In genomic region chr22:19067696-19068348, GRCh38 we compare ENCODE assay signal across 22 cellular contexts.
"Had no signal": no experiment of that assay in that cellular context is flagged by ENCODE, and none has a peak within 500 bp of the region (broad histone marks: within the 10 kb centered on the region; RNA-seq: fewer than 3 reads in every experiment).

No MANE protein-coding gene starts in this region.

- H3K4me3 ChIP-seq: ascending aorta, heart right ventricle, pancreas, psoas muscle, tibial artery had no signal

- H3K4me3 Mint-ChIP-seq: activated B cell treated with CpG ODN at 0.5 μM for 24 hours; activated T-cell treated with anti-CD3 and anti-CD28 coated beads, Interleukin-2, amount 50 U/mL, for 24 hours; activated T-helper 17 cell treated with anti-CD3 and anti-CD28 coated beads, Interleukin-2, amount 50 U/mL, for 72 hours; natural killer cell; stimulated activated naive CD8-positive, alpha-beta T cell treated with anti-CD3 and anti-CD28 coated beads, Interleukin-15, amount 100 ng/mL, for 72 hours; T-helper 1 cell treated with Interleukin-12 subunit alpha and Interleukin-12 subunit beta and Interleukin-4 antibody, amounts not matched to agents 30 μg/mL and 1 μg/mL, for 36 hours had no signal

- H3K4me1 Mint-ChIP-seq: activated T-helper 17 cell treated with anti-CD3 and anti-CD28 coated beads, Interleukin-2, amount 50 U/mL, for 72 hours had no signal

- H3K9me3 Mint-ChIP-seq: activated B cell treated with CpG ODN at 0.5 μM for 24 hours; activated naive CD4-positive, alpha-beta T cell treated with anti-CD3 and anti-CD28 coated beads, Interleukin-2, amount 50 U/mL, for 72 hours; activated T-cell treated with anti-CD3 and anti-CD28 coated beads, Interleukin-2, amount 50 U/mL, for 24 hours; activated T-helper 17 cell treated with anti-CD3 and anti-CD28 coated beads, Interleukin-2, amount 50 U/mL, for 72 hours; natural killer cell; stimulated activated naive CD8-positive, alpha-beta T cell treated with anti-CD3 and anti-CD28 coated beads, Interleukin-15, amount 100 ng/mL, for 72 hours; T-helper 1 cell treated with Interleukin-12 subunit alpha and Interleukin-12 subunit beta and Interleukin-4 antibody, amounts not matched to agents 30 μg/mL and 1 μg/mL, for 36 hours had no signal

- ATAC-seq: activated naive CD4-positive, alpha-beta T cell treated with anti-CD3 and anti-CD28 coated beads, Interleukin-2, amount 50 U/mL, for 72 hours; activated T-helper 17 cell treated with anti-CD3 and anti-CD28 coated beads, Interleukin-2, amount 50 U/mL, for 72 hours; heart right ventricle; left lobe of liver; natural killer cell; pancreas; right cardiac atrium; stimulated activated naive CD8-positive, alpha-beta T cell treated with anti-CD3 and anti-CD28 coated beads, Interleukin-15, amount 100 ng/mL, for 72 hours had no signal

- H3K27me3 ChIP-seq: ascending aorta, brain microvascular endothelial cell, heart right ventricle, pancreas, tibial artery had no signal

- H3K4me1 ChIP-seq: ascending aorta had no signal

- DNase-seq: activated B cell treated with CpG ODN at 0.5 μM for 24 hours; activated CD4-positive, alpha-beta T cell treated with anti-CD3 and anti-CD28 coated beads for 4 hours; activated CD4-positive, alpha-beta T cell treated with anti-CD3 and anti-CD28 coated beads, Interleukin-2, amount 50 U/mL, for 48 hours; activated T-cell treated with anti-CD3 and anti-CD28 coated beads, Interleukin-2, amount 50 U/mL, for 24 hours; brain microvascular endothelial cell; caudate nucleus; heart right ventricle; kidney; midbrain; natural killer cell; psoas muscle; right cardiac atrium; stimulated activated CD4-positive, alpha-beta T cell treated with anti-CD3 and anti-CD28 coated beads, Interleukin-12 subunit alpha, Interleukin-12 subunit beta, amount 100 ng/mL, for 4 hours; stimulated activated naive CD8-positive, alpha-beta T cell treated with anti-CD3 and anti-CD28 coated beads, Interleukin-15, amount 100 ng/mL, for 72 hours; T1000 had no signal

- H3K27me3 Mint-ChIP-seq: activated B cell treated with CpG ODN at 0.5 μM for 24 hours; activated T-cell treated with anti-CD3 and anti-CD28 coated beads, Interleukin-2, amount 50 U/mL, for 24 hours; activated T-helper 17 cell treated with anti-CD3 and anti-CD28 coated beads, Interleukin-2, amount 50 U/mL, for 72 hours; stimulated activated naive CD8-positive, alpha-beta T cell treated with anti-CD3 and anti-CD28 coated beads, Interleukin-15, amount 100 ng/mL, for 72 hours had no signal

- H3K27ac Mint-ChIP-seq: activated naive CD4-positive, alpha-beta T cell treated with anti-CD3 and anti-CD28 coated beads, Interleukin-2, amount 50 U/mL, for 72 hours; activated T-cell treated with anti-CD3 and anti-CD28 coated beads, Interleukin-2, amount 50 U/mL, for 24 hours; activated T-helper 17 cell treated with anti-CD3 and anti-CD28 coated beads, Interleukin-2, amount 50 U/mL, for 72 hours; natural killer cell; stimulated activated naive CD8-positive, alpha-beta T cell treated with anti-CD3 and anti-CD28 coated beads, Interleukin-15, amount 100 ng/mL, for 72 hours; T-helper 1 cell treated with Interleukin-12 subunit alpha and Interleukin-12 subunit beta and Interleukin-4 antibody, amounts not matched to agents 30 μg/mL and 1 μg/mL, for 36 hours had no signal

- H3K27ac ChIP-seq: ascending aorta, brain microvascular endothelial cell, heart right ventricle, pancreas, tibial artery had no signal

- H3K9me3 ChIP-seq: ascending aorta, heart right ventricle, pancreas, psoas muscle, tibial artery had no signal

- H3K36me3 Mint-ChIP-seq: natural killer cell had no signal
